In genomic region chr12:30887226-30887625, GRCh38 we compare ENCODE assay signal across 11 cellular contexts.
"Had no signal": no experiment of that assay in that cellular context is flagged by ENCODE, and none has a peak within 500 bp of the region (broad histone marks: within the 10 kb centered on the region; RNA-seq: fewer than 3 reads in every experiment).

No MANE protein-coding gene starts in this region.

- DNase-seq: GM23248, GOT3, H7, H9, HCEC 1CT, HFFc6 had no signal

- H3K27ac Mint-ChIP-seq: GM23338, H9, HFFc6 had no signal

- H3K27ac ChIP-seq: GM23248 had no signal

- H3K4me3 Mint-ChIP-seq: GM23338, H9, HFFc6 had no signal

- H3K9me3 ChIP-seq: HAP-1 had no signal

- H3K4me3 ChIP-seq: GM23248, GM23338, HAP-1 had no signal

- FAIRE-seq: H1, H54 had no signal

- H3K4me2 ChIP-seq: GM23338 had no signal

- H3K4me1 Mint-ChIP-seq: GM23338, H9 had no signal

- H3K4me1 ChIP-seq: HAP-1 had no signal

- H3K36me3 ChIP-seq: HAP-1 had no signal

- ATAC-seq: GM23338, HCT116 had no signal
